23 cellular contexts compared by ENCODE assay signal in the genomic region with DNA sequence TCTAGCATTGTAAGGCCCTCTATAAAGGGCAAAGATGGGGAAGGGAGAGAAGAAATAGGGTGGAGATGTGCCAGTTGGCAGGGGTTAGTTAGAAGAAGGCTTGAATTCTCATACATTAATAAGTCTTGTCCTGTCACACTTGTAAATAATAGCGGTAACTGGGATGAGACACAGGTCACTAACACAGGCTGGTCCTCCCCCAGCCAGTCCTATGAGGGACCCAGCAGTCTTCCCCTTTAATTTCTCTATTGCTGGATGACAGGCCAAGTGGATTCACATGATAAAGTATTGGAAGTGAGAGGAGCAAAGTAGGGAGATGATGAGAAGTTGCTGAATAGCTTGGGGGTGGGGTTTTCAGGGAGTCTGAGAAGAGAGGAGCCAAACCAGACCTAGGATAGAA.
A peak's percentile ranks its signal among the peaks of the same experiment; 100 is the strongest.
DNase-seq lines count a peak whose midpoint lies in the region; ATAC-seq and TF ChIP-seq lines count a peak whose summit lies in the region.
"Had no signal": no experiment of that assay in that cellular context is flagged by ENCODE, and none has a peak within 500 bp of the region (broad histone marks: within the 10 kb centered on the region; RNA-seq: fewer than 3 reads in every experiment).

No MANE protein-coding gene starts in this region.

- H3K27ac ChIP-seq in left ventricle myocardium inferior (replicated peaks) = peak overlapping the region; percentile 86
- H3K27ac ChIP-seq in heart left ventricle = peak overlapping the region in 6 of 12 donors; percentile 21 to 94 (median 85)
- H3K27ac ChIP-seq in esophagus muscularis mucosa (replicated peaks in 1 of 4) = no peak overlapping the region

- TF ChIP-seq CTCF in left ventricle myocardium inferior (IDR thresholded peaks at IDR 0.05; ENCODE audit: borderline replicate concordance) (no peak), heart left ventricle (IDR thresholded peaks at IDR 0.05) (no peak), esophagus muscularis mucosa (IDR thresholded peaks at IDR 0.05) (no peak), nephron (IDR thresholded peaks at IDR 0.05; ENCODE audit: unreplicated experiment in 3 of 3) (no peak)

- H3K4me1 Mint-ChIP-seq in nephron = peaks cover 27% of the 10 kb centered on the region
- H3K4me1 Mint-ChIP-seq: CD14-positive monocyte had no signal

- H3K4me3 ChIP-seq in left ventricle myocardium inferior (no peak overlapping the region), heart left ventricle (no peak overlapping the region), esophagus muscularis mucosa (no peak overlapping the region)
- H3K4me3 ChIP-seq: GM23338, Peyer's patch had no signal

- no peaks in the 10 kb centered on the region for H3K27me3 Mint-ChIP-seq in nephron (ENCODE audit: low read depth)

- no peaks in the 10 kb centered on the region for H3K36me3 ChIP-seq in left ventricle myocardium inferior
- no peaks in the 10 kb centered on the region for H3K36me3 ChIP-seq in heart left ventricle
- H3K36me3 ChIP-seq in esophagus muscularis mucosa = no peaks in the 10 kb centered on the region
- H3K36me3 ChIP-seq: Peyer's patch had no signal

- peaks cover 8% of the 10 kb centered on the region for H3K9me3 Mint-ChIP-seq in nephron
- H3K9me3 Mint-ChIP-seq: CD14-positive monocyte, GM23338 had no signal

- H3K4me1 ChIP-seq in left ventricle myocardium inferior (peaks cover 47% of the 10 kb centered on the region), heart left ventricle (peaks cover 19 to 45% (median 31%) of the 10 kb centered on the region in 12 donors), esophagus muscularis mucosa (peaks cover 27 to 35% (median 31%) of the 10 kb centered on the region in 4 donors)

- no peak for ATAC-seq in heart left ventricle
- ATAC-seq in HG02870 (IDR thresholded peaks at IDR 0.05; ENCODE audit: unreplicated experiment) = no peak
- ATAC-seq: GM23338 had no signal

- 85 to 90% (median 86%) methylated on average over 1 of the region's 1 CpG for WGBS in heart left ventricle, 4 donors
- WGBS in esophagus muscularis mucosa = 100% methylated on average over 1 of the region's 1 CpG

- no peaks in the 10 kb centered on the region for H3K9me3 ChIP-seq in left ventricle myocardium inferior (replicated peaks)
- peaks cover 0 to 7% (median 0%) of the 10 kb centered on the region in 12 donors for H3K9me3 ChIP-seq in heart left ventricle
- no peaks in the 10 kb centered on the region for H3K9me3 ChIP-seq in esophagus muscularis mucosa
- H3K9me3 ChIP-seq: Peyer's patch had no signal

- DNase-seq in left ventricle myocardium inferior (no peak), heart left ventricle (no peak), esophagus muscularis mucosa (ENCODE audit: extremely low spot score) (peak; percentile 45), DMS79 treated with DMSO at 0.1 percent for 48 hours (lab: John Stamatoyannopoulos, UW) (no peak)
- DNase-seq in activated CD4-positive, alpha-beta T cell treated with anti-CD3 and anti-CD28 coated beads, Interleukin-2, amount 50 U/mL, for 48 hours = no peak
- no peak for DNase-seq in activated CD4-positive, alpha-beta T cell treated with anti-CD3 and anti-CD28 coated beads, Interleukin-2, amount 50 U/mL, for 1 hour
- DNase-seq: 8988T; GF-D8; HCEC 1CT; Kasumi-1; MM.1S; NCI-H1092 treated with DMSO at 0.1 percent for 48 hours; NCI-H146; NCI-H2029 treated with DMSO at 0.1 percent for 48 hours; NCI-H510A; NCI-H748 treated with DMSO at 0.1 percent for 48 hours; NK-92 treated with Interleukin-12 subunit alpha and Interleukin-12 subunit beta, amount 100 ng/mL, for 24 hours; Peyer's patch; Right ventricle myocardium superior had no signal

- no peak for TF ChIP-seq EP300 in esophagus muscularis mucosa (IDR thresholded peaks at IDR 0.05)

- intact Hi-C loops in left ventricle myocardium inferior (cut with micrococcal nuclease) (no loop called here), heart left ventricle (cut with DNase I) (no loop called here), esophagus muscularis mucosa (cut with DNase I) (no loop called here)

- H3K27me3 ChIP-seq in left ventricle myocardium inferior (ENCODE audit: low read depth) = no peaks in the 10 kb centered on the region
- no peaks in the 10 kb centered on the region for H3K27me3 ChIP-seq in heart left ventricle
- no peaks in the 10 kb centered on the region for H3K27me3 ChIP-seq in esophagus muscularis mucosa
- H3K27me3 ChIP-seq: Peyer's patch had no signal

- H3K4me3 Mint-ChIP-seq in nephron = no peak overlapping the region
- H3K4me3 Mint-ChIP-seq: CD14-positive monocyte, GM23338 had no signal

- TF ChIP-seq POLR2A in heart left ventricle (IDR thresholded peaks at IDR 0.05) = no peak
- no peak for TF ChIP-seq POLR2A in esophagus muscularis mucosa (IDR thresholded peaks at IDR 0.05; ENCODE audit: low read depth)

- peak overlapping the region; percentile 93 to 99 (median 98) for H3K27ac Mint-ChIP-seq in nephron
- H3K27ac Mint-ChIP-seq: CD14-positive monocyte, GM23338 had no signal

- no peaks in the 10 kb centered on the region for H3K36me3 Mint-ChIP-seq in nephron (ENCODE audit: low read depth)
- H3K36me3 Mint-ChIP-seq: CD14-positive monocyte had no signal
